8 cellular contexts compared by ENCODE assay signal in the genomic region with DNA sequence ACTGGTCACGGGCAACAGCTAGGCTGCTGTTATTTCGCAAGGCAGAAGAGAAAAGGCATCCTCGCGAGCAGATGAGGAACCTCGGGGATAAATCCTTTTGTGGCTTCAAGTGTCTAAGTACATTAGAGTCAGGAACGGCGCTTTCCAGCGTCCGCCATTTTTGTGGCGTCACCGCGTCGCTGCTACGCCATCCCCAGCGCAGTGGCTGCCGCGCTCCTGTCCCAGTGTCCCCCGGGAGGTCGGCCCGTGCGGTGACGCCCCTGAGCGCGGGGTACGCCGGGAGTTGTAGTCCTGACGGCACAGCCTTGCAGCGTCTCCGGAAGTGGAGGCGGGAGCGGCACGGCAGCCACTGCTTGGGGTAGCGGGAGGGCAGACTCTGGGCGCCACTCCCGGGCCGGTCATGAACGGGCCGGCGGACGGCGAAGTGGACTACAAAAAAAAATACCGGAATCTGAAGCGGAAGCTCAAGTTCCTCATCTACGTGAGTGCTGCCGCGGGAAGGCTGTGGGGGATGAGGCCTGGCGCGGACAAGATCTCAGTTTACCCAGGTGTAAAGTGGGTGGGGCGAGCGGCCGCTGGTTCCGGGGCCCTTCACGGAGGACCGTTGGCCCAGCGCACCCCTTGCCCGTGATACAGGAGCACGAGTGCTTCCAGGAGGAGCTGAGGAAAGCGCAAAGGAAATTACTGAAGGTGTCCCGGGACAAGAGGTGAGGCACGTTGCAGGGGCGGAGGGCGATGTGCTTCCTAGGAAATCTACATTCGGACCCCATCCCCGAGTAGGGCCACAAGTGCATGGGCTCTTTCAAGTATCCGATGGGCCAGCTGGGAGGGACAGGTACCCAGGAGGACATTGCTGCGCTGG. TPM values are rescaled to one million over a fixed set of nuclear protein-coding genes. Genes with fewer than 3 reads are reported as not detected.
DNase-seq lines count a peak whose midpoint lies in the region; ATAC-seq and TF ChIP-seq lines count a peak whose summit lies in the region.

A gene with protein sequence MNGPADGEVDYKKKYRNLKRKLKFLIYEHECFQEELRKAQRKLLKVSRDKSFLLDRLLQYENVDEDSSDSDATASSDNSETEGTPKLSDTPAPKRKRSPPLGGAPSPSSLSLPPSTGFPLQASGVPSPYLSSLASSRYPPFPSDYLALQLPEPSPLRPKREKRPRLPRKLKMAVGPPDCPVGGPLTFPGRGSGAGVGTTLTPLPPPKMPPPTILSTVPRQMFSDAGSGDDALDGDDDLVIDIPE (plus strand): TSS at position 331 of the 862 bp plus-strand sequence. CDS start 70 bp downstream, at position 401.

- H3K4me1 Mint-ChIP-seq in activated naive CD4-positive, alpha-beta T cell treated with anti-CD3 and anti-CD28 coated beads, Interleukin-2, amount 10 ng/mL, durations not matched to agents 7 days and 5 days, result peaks cover 40% of the 10 kb centered on the region

- WGBS in gastroesophageal sphincter (ENCODE audit: low coverage in 1 of 2), 2 donors, result 0 to 1% methylated on average over 1 to 27 of the region's 66 CpGs
- WGBS in suprapubic skin, result under 1% methylated on average over 43 of the region's 66 CpGs

- H3K4me3 ChIP-seq in SK-N-MC (peak within 1 kb of the TSS; percentile 96), gastroesophageal sphincter (peak within 1 kb of the TSS; percentile 76 to 80), suprapubic skin (peak within 1 kb of the TSS; percentile 80)

- peak; percentile 99 for ATAC-seq in gastroesophageal sphincter

- TF ChIP-seq EP300 in gastroesophageal sphincter (IDR thresholded peaks at IDR 0.05) (no peak), suprapubic skin (IDR thresholded peaks at IDR 0.05) (no peak)

- H3K9me3 ChIP-seq in SK-N-MC (ENCODE audit: low read depth, low read length) (no peaks in the 10 kb centered on the region), gastroesophageal sphincter (no peaks in the 10 kb centered on the region), suprapubic skin (no peaks in the 10 kb centered on the region)

- DNase-seq in GM04503 (ENCODE audit: low read depth), result peak; percentile 66
- DNase-seq in HEK293T (ENCODE audit: extremely low spot score), result peak; percentile 100
- DNase-seq in MV-4-11 (lab: John Stamatoyannopoulos, UW), result peak; percentile 96
- DNase-seq in SK-N-MC (ENCODE audit: low read depth, low spot score), result peak; percentile 79
- peak; percentile 100 for DNase-seq in activated naive CD4-positive, alpha-beta T cell treated with anti-CD3 and anti-CD28 coated beads, Interleukin-2, amount 10 ng/mL, durations not matched to agents 7 days and 5 days
- peak; percentile 61 for DNase-seq in non-pigmented ciliary epithelial cell (ENCODE audit: low read depth)
- peak; percentile 99 for DNase-seq in suprapubic skin (ENCODE audit: low spot score in 2 of 2)

- peak within 1 kb of the TSS; percentile 93 for H3K4me3 Mint-ChIP-seq in activated naive CD4-positive, alpha-beta T cell treated with anti-CD3 and anti-CD28 coated beads, Interleukin-2, amount 10 ng/mL, durations not matched to agents 7 days and 5 days

- H3K27ac Mint-ChIP-seq in activated naive CD4-positive, alpha-beta T cell treated with anti-CD3 and anti-CD28 coated beads, Interleukin-2, amount 10 ng/mL, durations not matched to agents 7 days and 5 days, result peak within 1 kb of the TSS; percentile 98

- CTCF ChIA-PET in HEK293T (lab: Yijun Ruan, JAX), result interaction anchor here (0.5 kb wide), 3 partner anchors 8 to 949 kb away, joined by 3 to 7 read pairs (median 3); no protein-coding TSS in a partner anchor
- CTCF ChIA-PET in activated naive CD4-positive, alpha-beta T cell treated with anti-CD3 and anti-CD28 coated beads, Interleukin-2, amount 10 ng/mL, durations not matched to agents 7 days and 5 days (lab: Charles Lee), result interaction anchor here (0.6 to 1.3 kb wide), 3 partner anchors 8 to 296 kb away, joined by 3 to 5 read pairs (median 3); no protein-coding TSS in a partner anchor

- TF ChIP-seq CTCF in gastroesophageal sphincter (IDR thresholded peaks at IDR 0.05) (peak in 2 of 4 experiments; percentile 6 to 26), suprapubic skin (IDR thresholded peaks at IDR 0.05) (no peak)

- H3K4me1 ChIP-seq in gastroesophageal sphincter (peaks cover 3 to 35% (median 11%) of the 10 kb centered on the region in 3 donors), suprapubic skin (peaks cover 29% of the 10 kb centered on the region)

- POLR2A ChIA-PET in HEK293T (lab: Yijun Ruan, JAX), result interaction anchor here (0.9 to 5.9 kb wide), 21 partner anchors 8 to 178 kb away, joined by 3 to 74 read pairs (median 4); partner anchors contain the start of genes ASPHD1, DOC2A, KCTD13 and SEZ6L2

- H3K27me3 Mint-ChIP-seq in activated naive CD4-positive, alpha-beta T cell treated with anti-CD3 and anti-CD28 coated beads, Interleukin-2, amount 10 ng/mL, durations not matched to agents 7 days and 5 days, result no peaks in the 10 kb centered on the region

- H3K27ac ChIP-seq in SK-N-MC (peak within 1 kb of the TSS; percentile 97), gastroesophageal sphincter (peak within 1 kb of the TSS; percentile 92 to 99 (median 98)), suprapubic skin (peak within 1 kb of the TSS; percentile 96)

- peak within 1 kb of the TSS; percentile 99 for H3K9ac ChIP-seq in SK-N-MC (ENCODE audit: insufficient read length)

- H3K27me3 ChIP-seq in gastroesophageal sphincter (no peaks in the 10 kb centered on the region), suprapubic skin (no peaks in the 10 kb centered on the region)

- H3K9me3 Mint-ChIP-seq in activated naive CD4-positive, alpha-beta T cell treated with anti-CD3 and anti-CD28 coated beads, Interleukin-2, amount 10 ng/mL, durations not matched to agents 7 days and 5 days, result no peaks in the 10 kb centered on the region

- peaks cover 40% of the 10 kb centered on the region for H3K36me3 Mint-ChIP-seq in activated naive CD4-positive, alpha-beta T cell treated with anti-CD3 and anti-CD28 coated beads, Interleukin-2, amount 10 ng/mL, durations not matched to agents 7 days and 5 days

- TF ChIP-seq POLR2A in gastroesophageal sphincter (IDR thresholded peaks at IDR 0.05), result peak in 1 of 2 donors; percentile 29
- TF ChIP-seq POLR2A in suprapubic skin (IDR thresholded peaks at IDR 0.05), result no peak

- H3K36me3 ChIP-seq in SK-N-MC (ENCODE audit: insufficient read depth, low read length) (peaks cover 28% of the 10 kb centered on the region), gastroesophageal sphincter (peaks cover 0 to 62% of the 10 kb centered on the region in 2 donors), suprapubic skin (peaks cover 52% of the 10 kb centered on the region)

TF ChIP-seq in HEK293T, 16 proteins besides CTCF, POLR2A, EP300 and RAD21:
- TF ChIP-seq ZNF384 (IDR thresholded peaks at IDR 0.05) (no peak), ARNT (IDR thresholded peaks at IDR 0.05) (no peak), TARDBP (IDR thresholded peaks at IDR 0.05) (no peak), SP1 (IDR thresholded peaks at IDR 0.05) (no peak), FOXK2 (IDR thresholded peaks at IDR 0.05) (no peak), L3MBTL2 (conservative IDR thresholded peaks at IDR 0.05) (no peak; the same call in 1 of the 2 replicates), NFRKB (IDR thresholded peaks at IDR 0.05) (peak; percentile 7), HDGF (IDR thresholded peaks at IDR 0.05; ENCODE audit: borderline replicate concordance) (peak; percentile 98), SUZ12 (IDR thresholded peaks at IDR 0.05) (no peak), FOXM1 (IDR thresholded peaks at IDR 0.05; ENCODE audit: borderline replicate concordance) (no peak), CTBP1 (IDR thresholded peaks at IDR 0.05; ENCODE audit: borderline replicate concordance) (no peak), ELF4 (IDR thresholded peaks at IDR 0.05) (peak; percentile 87), LEF1 (IDR thresholded peaks at IDR 0.05; ENCODE audit: borderline replicate concordance) (no peak; the same call in 1 of the 2 replicates), FOXA1 (IDR thresholded peaks at IDR 0.05) (no peak)
- TF ChIP-seq, protein P1, sequence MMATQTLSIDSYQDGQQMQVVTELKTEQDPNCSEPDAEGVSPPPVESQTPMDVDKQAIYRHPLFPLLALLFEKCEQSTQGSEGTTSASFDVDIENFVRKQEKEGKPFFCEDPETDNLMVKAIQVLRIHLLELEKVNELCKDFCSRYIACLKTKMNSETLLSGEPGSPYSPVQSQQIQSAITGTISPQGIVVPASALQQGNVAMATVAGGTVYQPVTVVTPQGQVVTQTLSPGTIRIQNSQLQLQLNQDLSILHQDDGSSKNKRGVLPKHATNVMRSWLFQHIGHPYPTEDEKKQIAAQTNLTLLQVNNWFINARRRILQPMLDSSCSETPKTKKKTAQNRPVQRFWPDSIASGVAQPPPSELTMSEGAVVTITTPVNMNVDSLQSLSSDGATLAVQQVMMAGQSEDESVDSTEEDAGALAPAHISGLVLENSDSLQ (IDR thresholded peaks at IDR 0.05), result no peak

RNA-seq across cellular contexts. Expression of the gene that starts here (rescaled TPM):
- total RNA-seq in gastroesophageal sphincter (10 to 100 TPM; 40.9 to 82.2 (median 74.4) TPM), suprapubic skin (10 to 100 TPM; 48.2 to 58.7 (median 51.0) TPM)

Comparison
In these comparisons a context has a peak if more than half of its experiments do, and no peak if none do; other contexts are left out.
1. Peak in every context shown above with its lines: DNase-seq, ATAC-seq, H3K4me3 ChIP-seq and H3K27ac ChIP-seq.